11 cellular contexts compared by ENCODE assay signal in genomic region chr12:114691810-114692557, GRCh38. TPM values are rescaled to one million over a fixed set of nuclear protein-coding genes. Genes with fewer than 3 reads are reported as not detected.
DNase-seq lines count a peak whose midpoint lies in the region; ATAC-seq and TF ChIP-seq lines count a peak whose summit lies in the region.
"Had no signal": no experiment of that assay in that cellular context is flagged by ENCODE, and none has a peak within 500 bp of the region (broad histone marks: within the 10 kb centered on the region; RNA-seq: fewer than 3 reads in every experiment).

No MANE protein-coding gene starts in this region.

- H3F3A ChIP-seq in SK-N-SH (replicated peaks; ENCODE audit: insufficient read depth): no peaks in the 10 kb centered on the region

- H4K20me1 ChIP-seq in SK-N-SH (ENCODE audit: insufficient read depth): no peaks in the 10 kb centered on the region

- no peak overlapping the region for H2AFZ ChIP-seq in SK-N-SH (ENCODE audit: low read depth)

- no peaks in the 10 kb centered on the region for H3K79me2 ChIP-seq in SK-N-SH (ENCODE audit: insufficient read depth)

- no peak for ATAC-seq in SK-N-SH treated with all-trans-retinoic acid at 6 μM for 48 hours
- ATAC-seq in upper lobe of right lung: peak; percentile 23
- ATAC-seq in HG02973 (IDR thresholded peaks at IDR 0.05; ENCODE audit: unreplicated experiment): no peak
- ATAC-seq in HG03432 (IDR thresholded peaks at IDR 0.05; ENCODE audit: unreplicated experiment): no peak

- CTCF ChIA-PET in SK-N-SH (lab: Yijun Ruan, JAX): interaction anchor here (1.0 kb wide), 2 partner anchors 23 to 82 kb away, joined by 3 read pairs; no protein-coding TSS in a partner anchor

- intact Hi-C loops in upper lobe of right lung (cut with DNase I): no loop called here

- H3K4me2 ChIP-seq in SK-N-SH: no peak overlapping the region

- H3K9ac ChIP-seq in SK-N-SH: no peak overlapping the region
- peak overlapping the region in 1 of 2 donors; percentile 41 for H3K9ac ChIP-seq in mucosa of rectum (ENCODE audit: low read depth in 1 of 2, low read length in 2 of 2)

- no peaks in the 10 kb centered on the region; the same call in 1 of the 2 replicates for H3K27me3 ChIP-seq in SK-N-SH (ENCODE audit: insufficient read depth)
- H3K27me3 ChIP-seq in mucosa of rectum (ENCODE audit: control insufficient read depth in 2 of 2, insufficient read depth in 2 of 2, low read length in 2 of 2): peaks cover 55 to 81% of the 10 kb centered on the region in 2 donors
- H3K27me3 ChIP-seq in upper lobe of right lung: peaks cover 74% of the 10 kb centered on the region

- no peak for TF ChIP-seq EP300 in SK-N-SH (IDR thresholded peaks at IDR 0.05; ENCODE audit: borderline replicate concordance in 1 of 2, low read depth in 1 of 2, low read length in 1 of 2)

- TF ChIP-seq CTCF in SK-N-SH (IDR thresholded peaks at IDR 0.05): no peak
- no peak for TF ChIP-seq CTCF in upper lobe of right lung (IDR thresholded peaks at IDR 0.05)
- TF ChIP-seq CTCF in GM13977 (IDR thresholded peaks at IDR 0.05; ENCODE audit: extremely low read depth, insufficient read depth, missing control alignments): no peak

- in situ Hi-C loops in GM13977 (cut with MboI; ENCODE audit: low pct_unique_long_range_greater_than_20kb, low sequenced_read_pairs, unreplicated experiment): loop anchor here (25.0 kb wide), 3 partner anchors 280 to 1230 kb away; partner anchors contain the start of genes LHX5 and TBX5

- TF ChIP-seq RAD21 in SK-N-SH (IDR thresholded peaks at IDR 0.05; ENCODE audit: low read length): no peak

- no peak overlapping the region for H3K27ac ChIP-seq in SK-N-SH (ENCODE audit: low read depth in 2 of 2, low read length in 1 of 2)
- H3K27ac ChIP-seq in epithelial cell of prostate: peak overlapping the region; percentile 84
- no peak overlapping the region for H3K27ac ChIP-seq in mucosa of rectum (ENCODE audit: low read depth in 2 of 2, low read length in 2 of 2)
- H3K27ac ChIP-seq in upper lobe of right lung: peak overlapping the region; percentile 76

- H3K9me3 ChIP-seq in SK-N-SH (no peaks in the 10 kb centered on the region), mucosa of rectum (ENCODE audit: control insufficient read depth in 2 of 2, low read length in 2 of 2) (no peaks in the 10 kb centered on the region), upper lobe of right lung (no peaks in the 10 kb centered on the region)
- H3K9me3 ChIP-seq: A549 had no signal

- POLR2A ChIA-PET in SK-N-SH (lab: Yijun Ruan, JAX): no interaction called here

- peak; percentile 11 for DNase-seq in SK-N-SH
- DNase-seq in epithelial cell of prostate (ENCODE audit: low read depth, low spot score): no peak
- no peak for DNase-seq in upper lobe of right lung
- no peak for DNase-seq in GM13977 (ENCODE audit: low spot score)
- DNase-seq: kidney glomerular epithelial cell, T1000 had no signal

- no peaks in the 10 kb centered on the region for H3K9me2 ChIP-seq in SK-N-SH

- H3K4me1 ChIP-seq in SK-N-SH (ENCODE audit: control insufficient read depth in 1 of 2, insufficient read depth in 2 of 2, low read depth in 1 of 2, low read length in 1 of 2) (peaks cover 0 to 13% of the 10 kb centered on the region in 2 experiments; a peak in 1 of 4 replicates), mucosa of rectum (ENCODE audit: control insufficient read depth in 2 of 2, insufficient read depth in 2 of 2, low read length in 2 of 2) (peaks cover 0 to 2% of the 10 kb centered on the region in 2 donors), upper lobe of right lung (no peaks in the 10 kb centered on the region)
- H3K4me1 ChIP-seq: A549 had no signal

- H3K36me3 ChIP-seq in SK-N-SH (replicated peaks in 1 of 2; ENCODE audit: control insufficient read depth in 1 of 2, insufficient read depth in 2 of 2, low read length in 1 of 2) (no peaks in the 10 kb centered on the region), mucosa of rectum (ENCODE audit: control insufficient read depth in 2 of 2, insufficient read depth in 2 of 2, low read length in 2 of 2) (no peaks in the 10 kb centered on the region), upper lobe of right lung (no peaks in the 10 kb centered on the region)

- 94% methylated on average over 30 of the region's 57 CpGs for WGBS in SK-N-SH (ENCODE audit: low lambda C conversion rate)

- H3K4me3 ChIP-seq in SK-N-SH (ENCODE audit: low read depth in 2 of 2, low read length in 1 of 2) (no peak overlapping the region), mucosa of rectum (ENCODE audit: low read length in 2 of 2) (peak overlapping the region; percentile 36 to 61), upper lobe of right lung (peak overlapping the region; percentile 51)
- H3K4me3 ChIP-seq: A549 had no signal

TF ChIP-seq in SK-N-SH, 30 proteins besides CTCF, POLR2A, EP300 and RAD21:
- no peak for TF ChIP-seq FOXJ3 (CRISPR knock-in tag; IDR thresholded peaks at IDR 0.05)

TF ChIP-seq in SK-N-SH treated with all-trans-retinoic acid at 6 μM for 48 hours, 23 proteins besides CTCF, POLR2A, EP300 and RAD21 (continues in another document):
- TF ChIP-seq CSRNP3 (CRISPR knock-in tag; IDR thresholded peaks at IDR 0.05) (no peak), POU6F1 (CRISPR knock-in tag; IDR thresholded peaks at IDR 0.05; ENCODE audit: borderline replicate concordance, low read depth) (no peak), SNAI2 (CRISPR knock-in tag; IDR thresholded peaks at IDR 0.05) (no peak), ARNTL (CRISPR knock-in tag; IDR thresholded peaks at IDR 0.05; ENCODE audit: borderline replicate concordance, low read depth) (no peak), PATZ1 (CRISPR knock-in tag; IDR thresholded peaks at IDR 0.05; ENCODE audit: borderline replicate concordance) (no peak), TSHZ2 (CRISPR knock-in tag; IDR thresholded peaks at IDR 0.05) (no peak), RARB (CRISPR knock-in tag; IDR thresholded peaks at IDR 0.05) (no peak)

RNA-seq across cellular contexts. Expression of gene TBX3, which starts 8.0 kb away (rescaled TPM):
- 10.2 and 11.3 TPM in 2 replicates for polyA plus RNA-seq in SK-N-SH (2012; rRNA removed)
- polyA plus RNA-seq in SK-N-SH (2012; cell fraction: cytosol; rRNA removed): 6.2 and 8.5 TPM in 2 replicates
- 32.3 and 34.6 TPM in 2 replicates for polyA plus RNA-seq in SK-N-SH (2012; cell fraction: nucleus; rRNA removed)
- 35.9 TPM for total RNA-seq in upper lobe of right lung

Comparison
In these comparisons a context has a peak if more than half of its experiments do, and no peak if none do; other contexts are left out.
1. H3K27ac ChIP-seq: peak in epithelial cell of prostate (single experiment) and upper lobe of right lung (single experiment); none in SK-N-SH (0 of 2) and mucosa of rectum (0 of 2).
2. H3K4me3 ChIP-seq: peak in mucosa of rectum (2 of 2) and upper lobe of right lung (single experiment); none in SK-N-SH (0 of 2).